1 cellular context compared by ENCODE assay signal in genomic region chr1:153669606-153670005, GRCh38.
TF ChIP-seq lines count a peak whose summit lies in the region.

No MANE protein-coding gene starts in this region.

TF ChIP-seq in WTC11, 78 proteins besides CTCF, POLR2A, EP300 and RAD21 (continued from another document):
- TF ChIP-seq ARID4B (CRISPR knock-in tag; IDR thresholded peaks at IDR 0.05; ENCODE audit: borderline replicate concordance), result no peak
- TF ChIP-seq JUN (CRISPR knock-in tag; IDR thresholded peaks at IDR 0.05), result no peak
- no peak for TF ChIP-seq ZNF512 (CRISPR knock-in tag; IDR thresholded peaks at IDR 0.05; ENCODE audit: borderline replicate concordance)
- TF ChIP-seq MLX (CRISPR knock-in tag; IDR thresholded peaks at IDR 0.05), result no peak
- TF ChIP-seq E2F1 (CRISPR knock-in tag; IDR thresholded peaks at IDR 0.05), result no peak
- no peak for TF ChIP-seq SMAD3 (CRISPR knock-in tag; IDR thresholded peaks at IDR 0.05; ENCODE audit: borderline replicate concordance)
- no peak for TF ChIP-seq FOXJ3 (CRISPR knock-in tag; IDR thresholded peaks at IDR 0.05; ENCODE audit: borderline replicate concordance)
